29 cellular contexts compared by ENCODE assay signal in genomic region chr14:100156776-100157175, GRCh38. TPM values are rescaled to one million over a fixed set of nuclear protein-coding genes. Genes with fewer than 3 reads are reported as not detected.
DNase-seq lines count a peak whose midpoint lies in the region; ATAC-seq, FAIRE-seq and TF ChIP-seq lines count a peak whose summit lies in the region.
"Had no signal": no experiment of that assay in that cellular context is flagged by ENCODE, and none has a peak within 500 bp of the region (broad histone marks: within the 10 kb centered on the region; RNA-seq: fewer than 3 reads in every experiment).

No MANE protein-coding gene starts in this region.

- H3K4me3 ChIP-seq in HEK293 (ENCODE audit: low read depth, low read length) (no peak overlapping the region), duodenal mucosa (ENCODE audit: low read depth in 1 of 2, low read length in 2 of 2) (peak overlapping the region; percentile 26 to 50), small intestine (ENCODE audit: low read depth in 1 of 2, low read length in 2 of 2) (no peak overlapping the region), HAP-1 (no peak overlapping the region)
- H3K4me3 ChIP-seq: sigmoid colon, SJCRH30, upper lobe of right lung had no signal

- 13 to 58% (median 44%) methylated on average over 4 to 6 of the region's 6 CpGs for WGBS in small intestine, 3 donors

- no peak for ATAC-seq in GM18861 (IDR thresholded peaks at IDR 0.05; ENCODE audit: unreplicated experiment)
- ATAC-seq: activated CD8-positive, alpha-beta T cell treated with anti-CD3 and anti-CD28 coated beads, Interleukin-2, amount 10 ng/mL, durations not matched to agents 7 days and 5 days; upper lobe of right lung had no signal

- TF ChIP-seq CTCF in 22Rv1 (IDR thresholded peaks at IDR 0.05) (no peak), HEK293 (tag by site-specific recombination; IDR thresholded peaks at IDR 0.05) (no peak)

- in situ Hi-C loops in HAP-1 (cut with MboI; ENCODE audit: low sequenced_read_pairs), result no loop called here

- H3K27ac ChIP-seq in 22Rv1 (peak overlapping the region; percentile 71), HEK293 (ENCODE audit: extremely low read depth, low read depth, low read length) (no peak overlapping the region), duodenal mucosa (ENCODE audit: low read depth, low read length) (peak overlapping the region; percentile 45), small intestine (ENCODE audit: low read depth in 1 of 2, low read length in 1 of 2) (peak overlapping the region; percentile 75 to 79)
- H3K27ac ChIP-seq: brain microvascular endothelial cell, epithelial cell of prostate, sigmoid colon, SJCRH30, upper lobe of right lung had no signal

- peak overlapping the region; percentile 14 to 36 for H3K9ac ChIP-seq in duodenal mucosa (ENCODE audit: low read depth in 1 of 2, low read length in 2 of 2)

- H3K36me3 ChIP-seq in HEK293 (ENCODE audit: control insufficient read depth in 2 of 2, insufficient read depth in 1 of 2, low read length in 2 of 2) (no peaks in the 10 kb centered on the region), duodenal mucosa (ENCODE audit: control insufficient read depth in 1 of 2, insufficient read depth in 2 of 2, low read length in 2 of 2) (no peaks in the 10 kb centered on the region), small intestine (ENCODE audit: control insufficient read depth in 2 of 2, insufficient read depth in 2 of 2, low read length in 2 of 2) (no peaks in the 10 kb centered on the region), HAP-1 (replicated peaks) (no peaks in the 10 kb centered on the region)
- H3K36me3 ChIP-seq: brain microvascular endothelial cell, sigmoid colon, SJCRH30, upper lobe of right lung had no signal

- POLR2A ChIA-PET in HEK293 (lab: Yijun Ruan, JAX), result interaction anchor here (0.5 to 0.7 kb wide), 2 partner anchors 44 to 134 kb away, joined by 3 to 4 read pairs; no protein-coding TSS in a partner anchor

- H3K4me1 ChIP-seq in HEK293 (ENCODE audit: control insufficient read depth, insufficient read depth, low read length) (0 out of 2 replicates have a peak, but pooled peaks cover 2% of the 10 kb centered on the region), duodenal mucosa (ENCODE audit: control insufficient read depth in 1 of 2, insufficient read depth in 2 of 2, low read length in 2 of 2) (peaks cover 40 to 44% of the 10 kb centered on the region in 2 donors), small intestine (ENCODE audit: control insufficient read depth in 2 of 2, insufficient read depth in 1 of 2, low read depth in 1 of 2, low read length in 1 of 2) (peaks cover 0 to 5% of the 10 kb centered on the region in 2 donors), HAP-1 (no peaks in the 10 kb centered on the region)

- H3K27me3 ChIP-seq in duodenal mucosa (ENCODE audit: control insufficient read depth in 1 of 2, insufficient read depth in 2 of 2, low read length in 2 of 2), result peaks cover 0 to 8% of the 10 kb centered on the region in 2 donors
- H3K27me3 ChIP-seq in small intestine (ENCODE audit: control insufficient read depth in 2 of 2, insufficient read depth in 2 of 2, low read length in 2 of 2), result peaks cover 0 to 4% of the 10 kb centered on the region in 2 donors
- H3K27me3 ChIP-seq in HAP-1 (ENCODE audit: low read depth), result no peaks in the 10 kb centered on the region; the same call in 1 of the 2 replicates
- H3K27me3 ChIP-seq: SJCRH30 had no signal

- FAIRE-seq in small intestine (lab: Jason Lieb, UNC), result no peak
- FAIRE-seq: colon had no signal

- CTCF ChIA-PET in HEK293 (lab: Yijun Ruan, JAX), result interaction anchor here (0.6 to 3.6 kb wide), 5 partner anchors 18 to 175 kb away, joined by 3 to 25 read pairs (median 3); no protein-coding TSS in a partner anchor

- DNase-seq in small intestine (peak; percentile 60), dedifferentiated amniotic fluid mesenchymal stem cell (ENCODE audit: extremely low spot score) (no peak), pons (ENCODE audit: low spot score) (no peak), HAP-1 (ENCODE audit: low spot score in 2 of 2) (no peak)
- DNase-seq: activated CD4-positive, alpha-beta T cell treated with anti-CD3 and anti-CD28 coated beads for 4 hours; activated CD8-positive, alpha-beta T cell treated with anti-CD3 and anti-CD28 coated beads, Interleukin-2, amount 10 ng/mL, durations not matched to agents 7 days and 5 days; activated naive CD4-positive, alpha-beta T cell treated with anti-CD3 and anti-CD28 coated beads, Interleukin-2, amount 50 U/mL, for 16 hours; brain microvascular endothelial cell; effector memory CD4-positive, alpha-beta T cell; GF-D8; HCEC 1CT; hypothalamus; mesenchymal stem cell; NCI-H1694; NCI-H774; posterior cingulate gyrus; RPMI8226; sigmoid colon; SJCRH30; stimulated activated CD4-positive, alpha-beta T cell treated with anti-CD3 and anti-CD28 coated beads, Interleukin-4, amount 100 ng/mL, for 24 hours; SW 1271; T-helper 9 cell; upper lobe of right lung had no signal

- H3K9me3 ChIP-seq in HEK293 (ENCODE audit: control insufficient read depth, insufficient read depth, low read depth, low read length), result no peaks in the 10 kb centered on the region
- H3K9me3 ChIP-seq in duodenal mucosa (ENCODE audit: control insufficient read depth in 1 of 2, low read length in 2 of 2), result peaks cover 6% of the 10 kb centered on the region in 2 donors
- H3K9me3 ChIP-seq in small intestine (ENCODE audit: control insufficient read depth, low read depth), result peaks cover 3% of the 10 kb centered on the region
- H3K9me3 ChIP-seq in HAP-1, result peaks cover 7% of the 10 kb centered on the region

TF ChIP-seq in HEK293, 187 proteins besides CTCF, POLR2A, EP300 and RAD21:
- TF ChIP-seq ZNF610 (tag by site-specific recombination; IDR thresholded peaks at IDR 0.05; ENCODE audit: borderline replicate concordance) (no peak), ZNF341 (tag by site-specific recombination; IDR thresholded peaks at IDR 0.05; ENCODE audit: low read depth) (peak; percentile 46; the same call in 1 of the 2 replicates)

RNA-seq across cellular contexts. Expression of gene DEGS2, which starts 2.7 kb away (rescaled TPM):
- polyA plus RNA-seq in small intestine, result 10 to 100 TPM; 16.1 to 47.0 (median 19.7) TPM

Comparison
In these comparisons a context has a peak if more than half of its experiments do, and no peak if none do; other contexts are left out.
1. H3K4me3 ChIP-seq: peak in duodenal mucosa (2 of 2); none in HEK293 (single experiment), small intestine (0 of 2) and HAP-1 (single experiment).